In the genomic region with DNA sequence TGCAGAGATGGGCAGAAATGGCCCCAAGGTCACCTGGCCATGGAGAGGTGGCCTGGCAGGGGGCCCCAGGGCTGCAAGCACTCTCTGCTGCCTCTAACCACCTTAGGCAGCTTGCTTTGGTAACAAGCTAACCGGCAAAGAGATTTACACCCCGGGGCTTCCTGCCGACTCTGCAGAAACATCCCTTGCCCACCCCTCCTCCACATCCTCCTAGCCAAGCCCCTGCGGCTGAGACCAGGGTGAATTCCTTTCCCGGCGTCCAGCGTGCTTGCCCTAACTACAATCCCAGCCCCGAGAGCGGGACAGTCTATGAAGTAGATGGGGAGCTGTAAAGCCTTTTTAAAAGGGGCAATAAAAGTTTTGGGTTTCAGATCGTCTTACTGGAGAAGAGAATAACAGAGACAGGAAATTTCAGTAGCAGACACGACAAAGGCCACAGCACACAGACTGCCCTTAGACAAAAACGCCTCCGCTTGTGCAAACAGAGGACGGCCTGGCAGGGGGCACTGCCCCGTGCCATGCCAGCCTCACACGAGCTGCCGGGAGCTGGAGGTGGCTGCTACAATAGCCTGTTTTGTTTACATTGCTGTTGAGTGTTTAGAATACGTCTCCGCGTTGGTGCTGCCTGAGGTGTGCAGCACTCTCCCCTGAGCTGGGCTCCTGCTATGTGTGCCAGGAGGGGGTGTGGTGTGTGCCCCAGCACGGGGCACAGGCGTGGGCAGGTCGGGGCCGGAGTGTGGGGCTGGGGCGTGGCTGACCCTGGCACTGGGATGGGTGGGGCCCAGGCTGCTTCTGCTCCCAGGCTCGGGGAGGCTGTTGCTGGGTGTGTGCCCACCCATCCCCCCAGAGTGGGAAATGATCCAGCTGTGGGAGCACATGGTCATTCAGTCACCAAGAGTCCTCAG, we compare ENCODE assay signal across 8 cellular contexts. TPM values are rescaled to one million over a fixed set of nuclear protein-coding genes. Genes with fewer than 3 reads are reported as not detected.
DNase-seq lines count a peak whose midpoint lies in the region; ATAC-seq and TF ChIP-seq lines count a peak whose summit lies in the region.

No MANE protein-coding gene starts in this region.

- intact Hi-C loops in uterus (cut with DNase I; ENCODE audit: low total_unique reads) = no loop called here

- no peak for TF ChIP-seq POLR2A in uterus (IDR thresholded peaks at IDR 0.05)

- no peak overlapping the region for H2BK15ac ChIP-seq in H9 (ENCODE audit: low read depth, low read length)

- no peak overlapping the region for H2AFZ ChIP-seq in H9 (ENCODE audit: low read length)

- no peak overlapping the region for H3K9ac ChIP-seq in H9 (ENCODE audit: extremely low read depth, insufficient read length, low read length)

- H4K91ac ChIP-seq in H9 (ENCODE audit: insufficient read length, low read depth, low read length) = no peak overlapping the region

- no peak overlapping the region for H2BK120ac ChIP-seq in H9 (ENCODE audit: low read depth, low read length, poor library complexity, severe bottlenecking)

- H3K36me3 Mint-ChIP-seq in H9 (ENCODE audit: insufficient read depth in 1 of 3, low read depth in 3 of 3) (no peaks in the 10 kb centered on the region), chondrocyte (ENCODE audit: low read depth) (no peaks in the 10 kb centered on the region), neural crest cell (ENCODE audit: low read depth) (no peaks in the 10 kb centered on the region)

- H3K27ac ChIP-seq in H9 (ENCODE audit: insufficient read length, low read depth, low read length) = no peak overlapping the region
- no peak overlapping the region for H3K27ac ChIP-seq in uterus

- H3K4me1 ChIP-seq in H9 (ENCODE audit: insufficient read depth, low read length) (peaks cover 2% of the 10 kb centered on the region; the same call in 1 of the 2 replicates), uterus (peaks cover 0 to 18% of the 10 kb centered on the region in 2 donors)

- H3K27me3 Mint-ChIP-seq in H9 (ENCODE audit: low read depth) (peaks cover 15% of the 10 kb centered on the region), chondrocyte (ENCODE audit: low read depth) (no peaks in the 10 kb centered on the region), neural crest cell (ENCODE audit: low read depth) (peaks cover 3% of the 10 kb centered on the region)

- no peak overlapping the region for H3K18ac ChIP-seq in H9 (ENCODE audit: insufficient read length, low read depth, low read length)

- peak; percentile 79 for DNase-seq in H9
- DNase-seq in NCI-H2196 (lab: John Stamatoyannopoulos, UW; ENCODE audit: unreplicated experiment) = peak; percentile 92
- DNase-seq in chondrocyte (ENCODE audit: low spot score) = no peak
- DNase-seq in neural crest cell (ENCODE audit: low read depth, low spot score) = no peak
- no peak for DNase-seq in uterus
- no peak for DNase-seq in NAMALWA (ENCODE audit: low spot score)

- no CpG with 5 or more reads among the region's 26 CpGs for WGBS in H9 (ENCODE audit: extremely low coverage, insufficient read length, low lambda C conversion rate)

- H2BK12ac ChIP-seq in H9 (ENCODE audit: insufficient read length, low read depth, low read length) = no peak overlapping the region

- no peaks in the 10 kb centered on the region for H3K79me1 ChIP-seq in H9 (ENCODE audit: insufficient read depth, low read depth, low read length, poor library complexity, severe bottlenecking)

- H2BK5ac ChIP-seq in H9 (ENCODE audit: insufficient read length, low read length) = no peak overlapping the region

- H3K9me3 Mint-ChIP-seq in H9 = no peaks in the 10 kb centered on the region
- H3K9me3 Mint-ChIP-seq in chondrocyte (ENCODE audit: low read depth) = no peaks in the 10 kb centered on the region
- H3K9me3 Mint-ChIP-seq in neural crest cell = no peaks in the 10 kb centered on the region

- no peak overlapping the region for H3K56ac ChIP-seq in H9 (ENCODE audit: insufficient read length, low read depth, low read length)

- H2AK5ac ChIP-seq in H9 (ENCODE audit: insufficient read length, low read length) = no peak overlapping the region

- H3K4me1 Mint-ChIP-seq in H9 (peaks cover 8 to 15% of the 10 kb centered on the region in 2 experiments), chondrocyte (ENCODE audit: low read depth) (peaks cover 36% of the 10 kb centered on the region), neural crest cell (peaks cover 10% of the 10 kb centered on the region)

- H2BK20ac ChIP-seq in H9 (ENCODE audit: low read depth, low read length, poor library complexity, severe bottlenecking) = no peak overlapping the region

- TF ChIP-seq CTCF in H9 (conservative IDR thresholded peaks at IDR 0.05) (no peak), chondrocyte (IDR thresholded peaks at IDR 0.05) (peak; percentile 49), neural crest cell (conservative IDR thresholded peaks at IDR 0.05) (no peak), uterus (IDR thresholded peaks at IDR 0.05) (no peak)

- no peak for ATAC-seq in GM19463 (IDR thresholded peaks at IDR 0.05; ENCODE audit: unreplicated experiment)
- no peak for ATAC-seq in GM21529 (IDR thresholded peaks at IDR 0.05; ENCODE audit: unreplicated experiment)

- H3K4me3 ChIP-seq in uterus = no peak overlapping the region

- H3K36me3 ChIP-seq in uterus = no peaks in the 10 kb centered on the region

- no peak overlapping the region for H3K4ac ChIP-seq in H9 (ENCODE audit: low read depth, low read length)

- no peak overlapping the region for H3T11ph ChIP-seq in H9 (ENCODE audit: low read length)

- H3K9me3 ChIP-seq in H9 (ENCODE audit: control insufficient read depth, low read depth, low read length) (no peaks in the 10 kb centered on the region), uterus (no peaks in the 10 kb centered on the region)

- H3K23me2 ChIP-seq in H9 (ENCODE audit: insufficient read length, low read depth, low read length, poor library complexity, severe bottlenecking) = no peaks in the 10 kb centered on the region

- H3K79me2 ChIP-seq in H9 (ENCODE audit: insufficient read depth, low read length) = no peaks in the 10 kb centered on the region

- H3K14ac ChIP-seq in H9 (ENCODE audit: insufficient read depth, low read length) = no peak overlapping the region

- H3K23ac ChIP-seq in H9 (ENCODE audit: insufficient read length, low read depth, low read length) = no peak overlapping the region

- H4K8ac ChIP-seq in H9 (replicated peaks; ENCODE audit: insufficient read length, low read depth, low read length) = no peak overlapping the region

- H3K4me3 Mint-ChIP-seq in H9 (peak overlapping the region; percentile 40 to 45; a peak in 2 of 5 replicates), chondrocyte (ENCODE audit: unreplicated experiment) (peak overlapping the region; percentile 47), neural crest cell (peak overlapping the region; percentile 72)

- no peak overlapping the region for H4K5ac ChIP-seq in H9 (ENCODE audit: insufficient read length, low read depth, low read length)

- H3K27ac Mint-ChIP-seq in H9 (peak overlapping the region in 1 of 3 experiments; percentile 29; a peak in 1 of 7 replicates), chondrocyte (ENCODE audit: unreplicated experiment) (peak overlapping the region; percentile 20), neural crest cell (ENCODE audit: unreplicated experiment) (no peak overlapping the region)

- H3K27me3 ChIP-seq in H9 (ENCODE audit: insufficient read depth, low read length) = no peaks in the 10 kb centered on the region
- H3K27me3 ChIP-seq in uterus = no peaks in the 10 kb centered on the region

- no peak overlapping the region for H3K4me2 ChIP-seq in H9 (ENCODE audit: insufficient read depth, insufficient read length, low read length)

- peaks cover 3% of the 10 kb centered on the region for H4K20me1 ChIP-seq in H9 (ENCODE audit: control insufficient read depth, insufficient read depth, insufficient read length)

RNA-seq across cellular contexts. Expression of a gene that starts 15.3 kb away (rescaled TPM):
- total RNA-seq in H9 (2021) = not detected in 2 replicates
- not detected in 3 replicates for total RNA-seq in chondrocyte
- total RNA-seq in neural crest cell = not detected in 2 replicates
- total RNA-seq in uterus = not detected

RNA-seq across cellular contexts. Expression of a gene that starts 25.1 kb away (rescaled TPM):
- 0.61 and 0.86 TPM in 2 replicates for total RNA-seq in H9 (2021)
- 0.15 to 0.31 TPM (median 0.23 TPM) in 3 replicates for total RNA-seq in chondrocyte
- 0.16 and 0.20 TPM in 2 replicates for total RNA-seq in neural crest cell
- total RNA-seq in uterus = 1 to 10 TPM in 2 of 4 donors, under 1 TPM in 1, not detected in 1; 0.26 to 3.0 (median 2.4) TPM

RNA-seq across cellular contexts. Expression of a gene that starts 30.5 kb away (rescaled TPM):
- 18.7 and 19.5 TPM in 2 replicates for total RNA-seq in H9 (2021)
- 5.4 to 13.7 TPM (median 13.2 TPM) in 3 replicates for total RNA-seq in chondrocyte
- 29.0 and 30.9 TPM in 2 replicates for total RNA-seq in neural crest cell
- 10 to 100 TPM in 1 of 4 donors, 1 to 10 TPM in 1, under 1 TPM in 2; 0.26 to 11.5 (median 2.1) TPM for total RNA-seq in uterus

RNA-seq across cellular contexts. Expression of a gene that starts 49.7 kb away (rescaled TPM):
- 20.0 and 20.2 TPM in 2 replicates for total RNA-seq in H9 (2021)
- total RNA-seq in chondrocyte = 14.4 to 22.3 TPM (median 18.8 TPM) in 3 replicates
- 42.6 and 45.8 TPM in 2 replicates for total RNA-seq in neural crest cell
- 10 to 100 TPM in 1 of 4 donors, 1 to 10 TPM in 3; 2.3 to 21.6 (median 5.2) TPM for total RNA-seq in uterus

Comparison
In these comparisons a context has a peak if more than half of its experiments do, and no peak if none do; other contexts are left out.
1. DNase-seq: peak in H9 (single experiment) and NCI-H2196 (single experiment); none in chondrocyte (single experiment), neural crest cell (single experiment), uterus (0 of 2) and NAMALWA (single experiment).
2. Peak in every context shown above with its lines, with median percentiles within 50 percentile points of each other: H3K4me3 Mint-ChIP-seq.